23 cellular contexts compared by ENCODE assay signal in genomic region chr6:84046755-84047154, GRCh38. TPM values are rescaled to one million over a fixed set of nuclear protein-coding genes. Genes with fewer than 3 reads are reported as not detected.
DNase-seq lines count a peak whose midpoint lies in the region; ATAC-seq and TF ChIP-seq lines count a peak whose summit lies in the region.
"Had no signal": no experiment of that assay in that cellular context is flagged by ENCODE, and none has a peak within 500 bp of the region (broad histone marks: within the 10 kb centered on the region; RNA-seq: fewer than 3 reads in every experiment).

No MANE protein-coding gene starts in this region.

- H3K27me3 ChIP-seq in GM23338 (ENCODE audit: insufficient read depth) (no peaks in the 10 kb centered on the region), endodermal cell (ENCODE audit: control insufficient read depth, insufficient read depth, low read length, poor library complexity, severe bottlenecking) (no peaks in the 10 kb centered on the region)
- H3K27me3 ChIP-seq: BE2C; BLaER1 treated with 17β-estradiol and CSF1 and Interleukin-3, amounts not matched to agents 10 nM and 100 nM had no signal

- H3F3A ChIP-seq in GM23338 (replicated peaks; ENCODE audit: low read depth): no peaks in the 10 kb centered on the region

- no peak overlapping the region for H3K9ac ChIP-seq in endodermal cell (ENCODE audit: extremely low read depth, low read length, poor library complexity, severe bottlenecking)
- H3K9ac ChIP-seq: BLaER1 treated with 17β-estradiol and CSF1 and Interleukin-3, amounts not matched to agents 10 nM and 100 nM had no signal

- no peaks in the 10 kb centered on the region for H3K9me3 Mint-ChIP-seq in GM23338
- peaks cover 7% of the 10 kb centered on the region for H3K9me3 Mint-ChIP-seq in endodermal cell
- H3K9me3 Mint-ChIP-seq: CD4-positive, alpha-beta T cell; CD8-positive, alpha-beta memory T cell; H9; HFFc6 had no signal

- H3K4me1 ChIP-seq in GM23338 (ENCODE audit: insufficient read depth) (peaks cover 4% of the 10 kb centered on the region), HEK293 (ENCODE audit: control insufficient read depth, insufficient read depth, low read length) (no peaks in the 10 kb centered on the region), endodermal cell (ENCODE audit: control insufficient read depth, insufficient read depth, low read length) (peaks cover under 1% of the 10 kb centered on the region)
- H3K4me1 ChIP-seq: A549 had no signal

- H4K20me1 ChIP-seq in GM23338 (replicated peaks; ENCODE audit: insufficient read depth): no peaks in the 10 kb centered on the region
- H4K20me1 ChIP-seq: BLaER1 treated with 17β-estradiol and CSF1 and Interleukin-3, amounts not matched to agents 10 nM and 100 nM had no signal

- no peaks in the 10 kb centered on the region; the same call in 1 of the 2 replicates for H3K9me2 ChIP-seq in GM23338 (ENCODE audit: insufficient read depth)

- peaks cover 6% of the 10 kb centered on the region for H3K27me3 Mint-ChIP-seq in GM23338 (ENCODE audit: insufficient read depth, low read depth, poor library complexity)
- H3K27me3 Mint-ChIP-seq in endodermal cell (ENCODE audit: insufficient read depth): no peaks in the 10 kb centered on the region

- no peaks in the 10 kb centered on the region for H3K79me2 ChIP-seq in GM23338 (replicated peaks; ENCODE audit: insufficient read depth)

- no CpG with 5 or more reads among the region's 1 CpG for WGBS in endodermal cell (ENCODE audit: insufficient coverage in 1 of 2, insufficient read length in 1 of 2), 2 experiments
- WGBS in lower leg skin, 2 donors: 94 to 100% methylated on average over 1 of the region's 1 CpG

- TF ChIP-seq POLR2A in lower leg skin (IDR thresholded peaks at IDR 0.05): no peak

- H3K27ac ChIP-seq in GM23338 (ENCODE audit: low read depth): no peak overlapping the region
- no peak overlapping the region for H3K27ac ChIP-seq in HEK293 (ENCODE audit: extremely low read depth, low read depth, low read length)
- H3K27ac ChIP-seq in endodermal cell (ENCODE audit: low read depth, low read length): no peak overlapping the region
- H3K27ac ChIP-seq: A549; BLaER1 treated with 17β-estradiol and CSF1 and Interleukin-3, amounts not matched to agents 10 nM and 100 nM had no signal

- H3K4me1 Mint-ChIP-seq in GM23338 (peaks cover 8% of the 10 kb centered on the region), endodermal cell (peaks cover 7% of the 10 kb centered on the region)
- H3K4me1 Mint-ChIP-seq: CD14-positive monocyte; CD8-positive, alpha-beta memory T cell had no signal

- POLR2A ChIA-PET in HEK293 (lab: Yijun Ruan, JAX): interaction anchor here (0.7 kb wide), 1 partner anchor 12 kb away, joined by 7 read pairs; no protein-coding TSS in a partner anchor

- H3K4me3 Mint-ChIP-seq in GM23338 (no peak overlapping the region), endodermal cell (no peak overlapping the region)
- H3K4me3 Mint-ChIP-seq: CD14-positive monocyte; CD4-positive, alpha-beta T cell; CD8-positive, alpha-beta memory T cell; H9; HFFc6 had no signal

- TF ChIP-seq CTCF in GM23338 (conservative IDR thresholded peaks at IDR 0.05; ENCODE audit: low read depth in 2 of 2) (no peak), HEK293 (tag by site-specific recombination; IDR thresholded peaks at IDR 0.05) (no peak), endodermal cell (conservative IDR thresholded peaks at IDR 0.05) (no peak), lower leg skin (IDR thresholded peaks at IDR 0.05) (no peak)

- peaks cover 2% of the 10 kb centered on the region; the same call in 1 of the 3 replicates for H3K36me3 Mint-ChIP-seq in GM23338 (ENCODE audit: low read depth)
- peaks cover 4% of the 10 kb centered on the region for H3K36me3 Mint-ChIP-seq in endodermal cell (ENCODE audit: low read depth)
- H3K36me3 Mint-ChIP-seq: CD14-positive monocyte; CD8-positive, alpha-beta memory T cell had no signal

- no peak overlapping the region for H3K27ac Mint-ChIP-seq in GM23338
- no peak overlapping the region for H3K27ac Mint-ChIP-seq in endodermal cell
- H3K27ac Mint-ChIP-seq: CD14-positive monocyte; CD4-positive, alpha-beta T cell; CD8-positive, alpha-beta memory T cell; H9; HFFc6 had no signal

- peak; percentile 69 for ATAC-seq in GM23338
- ATAC-seq: A549, HCT116 had no signal

- intact Hi-C loops in lower leg skin (cut with DNase I; ENCODE audit: low total_unique reads): no loop called here

- H3K9me3 ChIP-seq in HEK293 (ENCODE audit: control insufficient read depth, insufficient read depth, low read depth, low read length) (no peaks in the 10 kb centered on the region), endodermal cell (ENCODE audit: control insufficient read depth, low read length) (peaks cover 3% of the 10 kb centered on the region)
- H3K9me3 ChIP-seq: A549; BE2C; BLaER1 treated with 17β-estradiol and CSF1 and Interleukin-3, amounts not matched to agents 10 nM and 100 nM had no signal

- CTCF ChIA-PET in HEK293 (lab: Yijun Ruan, JAX): no interaction called here

- H3K4me3 ChIP-seq in GM23338: no peak overlapping the region
- no peak overlapping the region for H3K4me3 ChIP-seq in HEK293 (ENCODE audit: low read depth, low read length)
- no peak overlapping the region for H3K4me3 ChIP-seq in endodermal cell (ENCODE audit: low read length)
- H3K4me3 ChIP-seq in lower leg skin (ENCODE audit: low read depth, poor library complexity, severe bottlenecking): no peak overlapping the region
- H3K4me3 ChIP-seq: A549; BLaER1 treated with 17β-estradiol and CSF1 and Interleukin-3, amounts not matched to agents 10 nM and 100 nM had no signal

- H2AFZ ChIP-seq in GM23338: no peak overlapping the region

- no peak overlapping the region for H3K4me2 ChIP-seq in GM23338
- H3K4me2 ChIP-seq: A549; BLaER1 treated with 17β-estradiol and CSF1 and Interleukin-3, amounts not matched to agents 10 nM and 100 nM had no signal

- DNase-seq in GM23338 (ENCODE audit: low spot score) (no peak), endodermal cell (peak; percentile 27), DMS114 treated with DMSO at 0.1 percent for 48 hours (lab: John Stamatoyannopoulos, UW; ENCODE audit: unreplicated experiment) (no peak), lower leg skin (ENCODE audit: low spot score in 2 of 2) (no peak)
- no peak for DNase-seq in activated effector memory CD4-positive, alpha-beta T cell treated with anti-CD3 and anti-CD28 coated beads, Interleukin-2, amount 50 U/mL, for 16 hours
- DNase-seq: 8988T; ACHN; AML-193; BE2C; CD4-positive, alpha-beta T cell; CD8-positive, alpha-beta memory T cell; DMS 273 treated with DMSO at 0.1 percent for 48 hours; DMS53; DMS79 treated with DMSO at 0.1 percent for 48 hours; GF-D8; H9; HFFc6 had no signal

- H3K36me3 ChIP-seq in GM23338 (ENCODE audit: insufficient read depth) (no peaks in the 10 kb centered on the region), HEK293 (ENCODE audit: control insufficient read depth in 2 of 2, insufficient read depth in 1 of 2, low read length in 2 of 2) (no peaks in the 10 kb centered on the region), endodermal cell (ENCODE audit: control insufficient read depth, insufficient read depth, low read length) (no peaks in the 10 kb centered on the region)
- H3K36me3 ChIP-seq: BE2C; BLaER1 treated with 17β-estradiol and CSF1 and Interleukin-3, amounts not matched to agents 10 nM and 100 nM had no signal

TF ChIP-seq in GM23338, 12 proteins besides CTCF, POLR2A, EP300 and RAD21 (continues in another document):
- TF ChIP-seq ZNF331 (CRISPR knock-in tag; IDR thresholded peaks at IDR 0.05; ENCODE audit: low read depth): no peak
- TF ChIP-seq EZH2 (IDR thresholded peaks at IDR 0.05; ENCODE audit: low read depth, unreplicated experiment): no peak

TF ChIP-seq in HEK293, 187 proteins besides CTCF, POLR2A, EP300 and RAD21 (continues in another document):
- TF ChIP-seq PRDM10 (tag by site-specific recombination; IDR thresholded peaks at IDR 0.05): peak; percentile 55

RNA-seq across cellular contexts. Expression of gene MRAP2, which starts 13.2 kb away (rescaled TPM):
- 10.2 and 13.5 TPM in 2 replicates for total RNA-seq in GM23338 (2014; rRNA removed; shearing (Covaris generic))
- 6.1 and 6.8 TPM in 2 replicates for polyA plus RNA-seq in GM23338 (2016; fragmentation: Nextera tagmentation; extraction: Ambion mirVana)
- total RNA-seq in endodermal cell: 10 to 100 TPM; 10.7 to 10.8 TPM
- polyA plus RNA-seq in endodermal cell (2013, experiment 1 of 2): 3.9 TPM
- 5.7 TPM for polyA plus RNA-seq in endodermal cell (2013, experiment 2 of 2)
- 1 to 10 TPM; 2.6 to 4.1 (median 2.9) TPM for total RNA-seq in lower leg skin
- total RNA-seq: CD4-positive, alpha-beta T cell; CD8-positive, alpha-beta memory T cell; G401 had no signal
- polyA plus RNA-seq: CD14-positive monocyte; CD8-positive, alpha-beta memory T cell had no signal
